ENCODE assay signal across 19 cellular contexts in the genomic region with DNA sequence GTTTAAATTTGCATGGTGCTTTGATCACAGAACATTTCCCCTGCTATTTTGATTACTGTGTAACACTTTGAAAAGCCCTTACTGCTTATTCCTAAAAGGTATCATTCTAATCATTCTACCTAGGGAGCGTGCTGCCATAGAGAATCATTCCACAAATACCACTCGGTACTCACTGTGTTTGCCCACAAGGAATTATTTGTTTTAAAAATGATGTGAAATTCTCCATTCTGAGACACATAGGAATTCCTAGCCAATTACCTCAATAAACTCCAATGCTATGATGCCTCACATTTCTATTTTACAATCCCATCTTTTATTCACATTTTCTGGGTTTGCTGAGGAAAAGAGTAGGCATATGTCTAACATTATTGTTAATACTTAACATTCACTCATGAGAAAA. TPM values are rescaled to one million over a fixed set of nuclear protein-coding genes. Genes with fewer than 3 reads are reported as not detected.
DNase-seq lines count a peak whose midpoint lies in the region; TF ChIP-seq lines count a peak whose summit lies in the region.
"Had no signal": no experiment of that assay in that cellular context is flagged by ENCODE, and none has a peak within 500 bp of the region (broad histone marks: within the 10 kb centered on the region; RNA-seq: fewer than 3 reads in every experiment).

No MANE protein-coding gene starts in this region.

- H3K4me3 ChIP-seq in BLaER1 (no peak overlapping the region), tibial artery (no peak overlapping the region), foreskin fibroblast (ENCODE audit: low read depth in 1 of 2, low read length in 2 of 2) (no peak overlapping the region)
- H3K4me3 ChIP-seq: GM12878, SJCRH30 had no signal

- H3K4me1 Mint-ChIP-seq in endothelial cell (ENCODE audit: unreplicated experiment): no peaks in the 10 kb centered on the region

- H3K27me3 ChIP-seq in BLaER1 (no peaks in the 10 kb centered on the region), tibial artery (no peaks in the 10 kb centered on the region)
- H3K27me3 ChIP-seq: SJCRH30 had no signal

- H3K9me3 ChIP-seq in BLaER1 (no peaks in the 10 kb centered on the region), tibial artery (no peaks in the 10 kb centered on the region)
- H3K9me3 ChIP-seq: SJCRH30 had no signal

- TF ChIP-seq CTCF in tibial artery (IDR thresholded peaks at IDR 0.05) (no peak), foreskin fibroblast (IDR thresholded peaks at IDR 0.05; ENCODE audit: low read depth, low read length) (no peak), endothelial cell (IDR thresholded peaks at IDR 0.05; ENCODE audit: unreplicated experiment) (no peak)

- H3K4me3 Mint-ChIP-seq in endothelial cell (ENCODE audit: unreplicated experiment): no peak overlapping the region

- peak; percentile 42 for DNase-seq in amniotic epithelial cell (ENCODE audit: low read depth)
- DNase-seq in fibroblast of peridontal ligament (ENCODE audit: extremely low read depth): peak; percentile 23
- no peak for DNase-seq in tibial artery
- DNase-seq in foreskin fibroblast: no peak
- DNase-seq in NCI-H1092 treated with DMSO at 0.1 percent for 48 hours (lab: John Stamatoyannopoulos, UW): no peak
- DNase-seq in endothelial cell (ENCODE audit: low spot score): no peak
- DNase-seq: COR-L47, GOT3, MV-4-11, NCI-H1436, NCI-H2029 treated with DMSO at 0.1 percent for 48 hours, NCI-H226, NCI-H69, SJCRH30 had no signal

- no peaks in the 10 kb centered on the region for H3K9me3 Mint-ChIP-seq in endothelial cell (ENCODE audit: unreplicated experiment)

- H4K20me1 ChIP-seq in BLaER1: no peaks in the 10 kb centered on the region

- H3K27me3 Mint-ChIP-seq in endothelial cell (ENCODE audit: unreplicated experiment): no peaks in the 10 kb centered on the region

- no peaks in the 10 kb centered on the region for H3K36me3 ChIP-seq in BLaER1
- no peaks in the 10 kb centered on the region for H3K36me3 ChIP-seq in tibial artery
- H3K36me3 ChIP-seq: SJCRH30 had no signal

- H3K36me3 Mint-ChIP-seq in endothelial cell (ENCODE audit: low read depth, unreplicated experiment): no peaks in the 10 kb centered on the region

- peak overlapping the region; percentile 54 for H3K4me2 ChIP-seq in BLaER1

- intact Hi-C loops in tibial artery (cut with DNase I; ENCODE audit: low total_unique reads): no loop called here

- H3K4me1 ChIP-seq in BLaER1 (peaks cover 14% of the 10 kb centered on the region), tibial artery (peaks cover 0 to 21% (median 0%) of the 10 kb centered on the region in 4 donors)
- H3K4me1 ChIP-seq: SJCRH30 had no signal

- no peak overlapping the region for H3K27ac Mint-ChIP-seq in endothelial cell (ENCODE audit: unreplicated experiment)

- H3K9ac ChIP-seq in BLaER1: no peak overlapping the region

- H3K27ac ChIP-seq in BLaER1 (no peak overlapping the region), tibial artery (peak overlapping the region; percentile 44 to 55)
- H3K27ac ChIP-seq: C4-2B, RWPE1, SJCRH30 had no signal

RNA-seq across cellular contexts. Expression of gene TES, which starts 16.2 kb away (rescaled TPM):
- 63.4 TPM for total RNA-seq in endothelial cell (ENCODE audit: unreplicated experiment)
- total RNA-seq: G401 had no signal

Comparison
In these comparisons a context has a peak if more than half of its experiments do, and no peak if none do; other contexts are left out.
1. DNase-seq: peak in amniotic epithelial cell (single experiment) and fibroblast of peridontal ligament (single experiment); none in tibial artery (0 of 2), foreskin fibroblast (0 of 2), NCI-H1092 treated with DMSO at 0.1 percent for 48 hours (single experiment) and endothelial cell (single experiment).